1 cellular context compared by ENCODE assay signal in genomic region chr5:138488481-138488945, GRCh38.
A peak's percentile ranks its signal among the peaks of the same experiment; 100 is the strongest.
TF ChIP-seq lines count a peak whose summit lies in the region.

No MANE protein-coding gene starts in this region.

TF ChIP-seq in K562, 482 proteins besides CTCF, POLR2A, EP300 and RAD21 (continued from another document and continues in another):
- no peak for TF ChIP-seq SIN3A (IDR thresholded peaks at IDR 0.05; ENCODE audit: borderline replicate concordance in 2 of 2, control insufficient read depth in 1 of 2, low read depth in 2 of 2, low read length in 2 of 2)
- no peak for TF ChIP-seq ZNF165 (CRISPR knock-in tag; IDR thresholded peaks at IDR 0.05; ENCODE audit: borderline replicate concordance)
- no peak for TF ChIP-seq ERF (CRISPR knock-in tag; IDR thresholded peaks at IDR 0.05)
- no peak for TF ChIP-seq RUNX1 (IDR thresholded peaks at IDR 0.05; ENCODE audit: low read depth)
- TF ChIP-seq FOXK2 (conservative IDR thresholded peaks at IDR 0.05 in 1 of 2, IDR thresholded peaks at IDR 0.05 in 1 of 2; ENCODE audit: low read depth in 2 of 2) = peak; percentile 51 to 60; a peak in 2 of 4 replicates
- TF ChIP-seq KDM5B (IDR thresholded peaks at IDR 0.05; ENCODE audit: insufficient replicate concordance, low read depth, low read length) = no peak
- TF ChIP-seq KLF10 (CRISPR knock-in tag; IDR thresholded peaks at IDR 0.05) = no peak
- no peak for TF ChIP-seq THRAP3 (IDR thresholded peaks at IDR 0.05; ENCODE audit: borderline replicate concordance)
- TF ChIP-seq ZBTB8A (IDR thresholded peaks at IDR 0.05; ENCODE audit: partially characterized antibody) = no peak
- TF ChIP-seq ZNF24 (IDR thresholded peaks at IDR 0.05) = no peak
- TF ChIP-seq RFX5 (IDR thresholded peaks at IDR 0.05; ENCODE audit: low read depth, low read length) = no peak
- TF ChIP-seq CCNT2 (IDR thresholded peaks at IDR 0.05; ENCODE audit: borderline replicate concordance, extremely low read depth, insufficient read length, low read depth, low read length) = peak; percentile 70
- TF ChIP-seq SFPQ (IDR thresholded peaks at IDR 0.05; ENCODE audit: low read depth, low read length) = no peak
- TF ChIP-seq ZNF134 (CRISPR knock-in tag; conservative IDR thresholded peaks at IDR 0.05) = peak; percentile 37; the same call in 1 of the 2 replicates
- TF ChIP-seq TCFL5 (CRISPR knock-in tag; conservative IDR thresholded peaks at IDR 0.05) = no peak
- peak in 1 of 2 experiments; percentile 65; a peak in 1 of 4 replicates for TF ChIP-seq TEAD1 (CRISPR knock-in tag; IDR thresholded peaks at IDR 0.05)
- TF ChIP-seq SMARCC2 (IDR thresholded peaks at IDR 0.05; ENCODE audit: low read depth) = 0 out of 2 replicates have a peak, but pooled peaks have one; percentile 13
- TF ChIP-seq XRCC4 (IDR thresholded peaks at IDR 0.05; ENCODE audit: extremely low read depth, insufficient read depth, insufficient read length) = no peak
- TF ChIP-seq CREB3L1 (IDR thresholded peaks at IDR 0.05; ENCODE audit: borderline replicate concordance, low read depth) = peak; percentile 33; the same call in 1 of the 2 replicates
- peak; percentile 46 for TF ChIP-seq SMARCB1 (IDR thresholded peaks at IDR 0.05; ENCODE audit: insufficient read length, low read depth)
- TF ChIP-seq BRF2 (IDR thresholded peaks at IDR 0.05; ENCODE audit: borderline replicate concordance, insufficient read depth, insufficient read length) = no peak
- TF ChIP-seq NCOA4 (IDR thresholded peaks at IDR 0.05; ENCODE audit: partially characterized antibody) = no peak
- TF ChIP-seq CAMTA2 (CRISPR knock-in tag; conservative IDR thresholded peaks at IDR 0.05) = no peak
- no peak for TF ChIP-seq EWSR1 (IDR thresholded peaks at IDR 0.05; ENCODE audit: borderline replicate concordance, low read depth, partially characterized antibody)
- TF ChIP-seq PML (IDR thresholded peaks at IDR 0.05; ENCODE audit: low read length) = no peak
- TF ChIP-seq HNRNPH1 (optimal IDR thresholded peaks at IDR 0.05; ENCODE audit: low read depth, low read length) = no peak
- peak; percentile 66; the same call in 1 of the 2 replicates for TF ChIP-seq NBN (IDR thresholded peaks at IDR 0.05; ENCODE audit: low read depth)
- TF ChIP-seq RBM25 (IDR thresholded peaks at IDR 0.05; ENCODE audit: low read depth, low read length, severe bottlenecking) = peak; percentile 23
- peak; percentile 67; the same call in 1 of the 2 replicates for TF ChIP-seq ZNF197 (CRISPR knock-in tag; IDR thresholded peaks at IDR 0.05; ENCODE audit: low read depth)
- no peak for TF ChIP-seq ZNF143 (CRISPR knock-in tag; IDR thresholded peaks at IDR 0.05)
- TF ChIP-seq ZNF311 (CRISPR knock-in tag; IDR thresholded peaks at IDR 0.05) = no peak
- TF ChIP-seq PBX2 (CRISPR knock-in tag; IDR thresholded peaks at IDR 0.05; ENCODE audit: low read depth) = no peak
- no peak for TF ChIP-seq PBX2 (tag; conservative IDR thresholded peaks at IDR 0.05; ENCODE audit: low read depth)
- TF ChIP-seq RBM34 (IDR thresholded peaks at IDR 0.05; ENCODE audit: borderline replicate concordance, insufficient read depth, low read length) = no peak
- no peak for TF ChIP-seq SRF (CRISPR knock-in tag; IDR thresholded peaks at IDR 0.05)
- no peak for TF ChIP-seq ZMIZ1 (IDR thresholded peaks at IDR 0.05; ENCODE audit: low read depth in 2 of 2, low read length in 2 of 2)
- no peak for TF ChIP-seq BCOR (IDR thresholded peaks at IDR 0.05)
- TF ChIP-seq BMI1 (IDR thresholded peaks at IDR 0.05; ENCODE audit: low read length) = no peak
- TF ChIP-seq CBX2 (IDR thresholded peaks at IDR 0.05; ENCODE audit: insufficient read depth, low read length, poor library complexity, severe bottlenecking) = no peak
- no peak for TF ChIP-seq RBBP5 (IDR thresholded peaks at IDR 0.05; ENCODE audit: borderline replicate concordance, insufficient read depth, low read length, poor library complexity, severe bottlenecking)
- TF ChIP-seq BRF1 (IDR thresholded peaks at IDR 0.05; ENCODE audit: borderline replicate concordance, extremely low read depth, insufficient read length) = no peak
- no peak for TF ChIP-seq JUNB (CRISPR knock-in tag; conservative IDR thresholded peaks at IDR 0.05)
- no peak for TF ChIP-seq TRIM25 (IDR thresholded peaks at IDR 0.05; ENCODE audit: borderline replicate concordance)
- no peak for TF ChIP-seq ZHX1 (conservative IDR thresholded peaks at IDR 0.05; ENCODE audit: low read length)
- peak; percentile 78 for TF ChIP-seq MAX (CRISPR knock-in tag; IDR thresholded peaks at IDR 0.05)
- no peak for TF ChIP-seq FOS (IDR thresholded peaks at IDR 0.05; ENCODE audit: extremely low read depth, insufficient read length)
- TF ChIP-seq E4F1 (CRISPR knock-in tag; IDR thresholded peaks at IDR 0.05; ENCODE audit: borderline replicate concordance) = no peak
- no peak for TF ChIP-seq ZFP30 (CRISPR knock-in tag; IDR thresholded peaks at IDR 0.05; ENCODE audit: borderline replicate concordance)
